8 cellular contexts compared by ENCODE assay signal in the genomic region with DNA sequence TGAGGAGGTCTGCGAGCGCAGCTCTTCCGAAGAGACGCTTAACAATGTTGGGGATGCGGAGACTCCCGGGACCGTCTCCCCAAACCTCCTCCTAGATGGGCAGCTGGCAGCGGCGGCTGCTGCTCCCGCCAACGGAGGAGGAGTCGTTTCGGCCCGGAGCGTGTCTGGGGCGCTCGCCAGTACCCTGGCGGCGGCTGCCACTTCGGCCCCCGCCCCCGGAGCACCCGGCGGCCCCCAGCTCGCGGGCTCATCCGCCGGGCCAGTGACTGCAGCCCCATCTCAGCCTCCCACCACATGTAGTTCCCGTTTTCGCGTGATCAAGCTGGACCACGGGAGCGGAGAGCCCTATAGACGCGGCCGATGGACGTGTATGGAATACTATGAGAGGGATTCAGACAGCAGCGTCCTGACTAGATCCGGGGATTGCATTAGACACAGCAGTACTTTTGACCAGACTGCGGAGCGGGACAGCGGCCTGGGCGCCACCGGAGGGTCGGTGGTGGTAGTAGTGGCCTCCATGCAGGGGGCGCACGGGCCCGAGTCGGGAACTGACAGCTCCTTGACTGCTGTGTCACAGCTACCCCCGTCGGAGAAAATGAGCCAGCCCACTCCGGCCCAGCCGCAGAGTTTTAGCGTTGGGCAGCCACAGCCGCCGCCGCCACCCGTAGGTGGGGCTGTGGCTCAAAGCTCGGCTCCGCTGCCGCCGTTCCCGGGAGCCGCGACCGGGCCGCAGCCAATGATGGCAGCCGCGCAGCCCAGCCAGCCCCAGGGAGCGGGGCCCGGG. TPM values are rescaled to one million over a fixed set of nuclear protein-coding genes. Genes with fewer than 3 reads are reported as not detected.
DNase-seq lines count a peak whose midpoint lies in the region; ATAC-seq and TF ChIP-seq lines count a peak whose summit lies in the region.

No MANE protein-coding gene starts in this region.

- peak overlapping the region; percentile 93 for H3K4me3 Mint-ChIP-seq in activated naive CD8-positive, alpha-beta T cell

- H3K27me3 Mint-ChIP-seq in activated naive CD8-positive, alpha-beta T cell: no peaks in the 10 kb centered on the region

- peak; percentile 65 for ATAC-seq in Right ventricle myocardium superior (ENCODE audit: poor library complexity)

- peaks cover 7% of the 10 kb centered on the region for H3K36me3 Mint-ChIP-seq in activated naive CD8-positive, alpha-beta T cell

- WGBS in HUES64: under 1% methylated on average over 71 of the region's 71 CpGs

- no peaks in the 10 kb centered on the region for H3K9me3 Mint-ChIP-seq in activated naive CD8-positive, alpha-beta T cell (ENCODE audit: low read depth)

- TF ChIP-seq CTCF in GM20000 (IDR thresholded peaks at IDR 0.05; ENCODE audit: extremely low read depth, missing control alignments) (peak; percentile 65), parathyroid adenoma (IDR thresholded peaks at IDR 0.05) (peak; percentile 63)

- H3K4me3 ChIP-seq in HUES64 (ENCODE audit: low read length): peak overlapping the region; percentile 93
- peak overlapping the region; percentile 84 for H3K4me3 ChIP-seq in SJCRH30
- H3K4me3 ChIP-seq in parathyroid adenoma (ENCODE audit: low read depth, low read length): peak overlapping the region; percentile 80

- H3K9ac ChIP-seq in HUES64 (ENCODE audit: low read depth, low read length) (peak overlapping the region; percentile 91), parathyroid adenoma (peak overlapping the region; percentile 95)

- no peak overlapping the region; the same call in 1 of the 2 replicates for H3K27ac ChIP-seq in HUES64 (ENCODE audit: low read depth, low read length)
- H3K27ac ChIP-seq in SJCRH30: peak overlapping the region; percentile 95
- peak overlapping the region; percentile 98 for H3K27ac ChIP-seq in parathyroid adenoma

- peak overlapping the region; percentile 84 for H3K4me2 ChIP-seq in parathyroid adenoma (ENCODE audit: low read length)

- H3K27me3 ChIP-seq in HUES64 (ENCODE audit: insufficient read depth, low read length) (no peaks in the 10 kb centered on the region), SJCRH30 (no peaks in the 10 kb centered on the region), parathyroid adenoma (ENCODE audit: control insufficient read depth, insufficient read depth, low read length) (no peaks in the 10 kb centered on the region)

- DNase-seq in D341Med (ENCODE audit: low spot score): peak; percentile 82
- DNase-seq in GM20000 (ENCODE audit: low spot score): peak; percentile 81
- peak; percentile 49 to 58 for DNase-seq in SJCRH30
- DNase-seq in Right ventricle myocardium superior: peak; percentile 85
- DNase-seq in ureter (ENCODE audit: low spot score): peak; percentile 84

- intact Hi-C loops in Right ventricle myocardium superior (cut with DNase I): loop anchor here (5.0 kb wide), 1 partner anchor 88 kb away; no protein-coding TSS in a partner anchor

- peak overlapping the region; percentile 93 for H3K27ac Mint-ChIP-seq in activated naive CD8-positive, alpha-beta T cell

- peak overlapping the region; percentile 95 for H2AFZ ChIP-seq in parathyroid adenoma

- H3K4me1 ChIP-seq in HUES64 (ENCODE audit: insufficient read depth, low read length) (peaks cover 42% of the 10 kb centered on the region), SJCRH30 (peaks cover 8% of the 10 kb centered on the region), parathyroid adenoma (peaks cover 9% of the 10 kb centered on the region)

- H3K9me3 ChIP-seq in HUES64 (ENCODE audit: insufficient read depth, low read depth, low read length): no peaks in the 10 kb centered on the region
- H3K9me3 ChIP-seq in SJCRH30 (replicated peaks): no peaks in the 10 kb centered on the region
- H3K9me3 ChIP-seq in parathyroid adenoma (ENCODE audit: control insufficient read depth, low read length): no peaks in the 10 kb centered on the region

- H3K36me3 ChIP-seq in HUES64 (ENCODE audit: insufficient read depth, low read length) (peaks cover 14% of the 10 kb centered on the region), SJCRH30 (peaks cover 37% of the 10 kb centered on the region), parathyroid adenoma (ENCODE audit: control insufficient read depth, insufficient read depth, low read length) (no peaks in the 10 kb centered on the region)

- peaks cover 31% of the 10 kb centered on the region for H3K79me2 ChIP-seq in parathyroid adenoma

- peaks cover 48% of the 10 kb centered on the region for H3K4me1 Mint-ChIP-seq in activated naive CD8-positive, alpha-beta T cell (ENCODE audit: low read depth)

RNA-seq across cellular contexts. Expression of gene TSC22D2, which starts 1.6 kb away (rescaled TPM):
- 18.3 TPM for polyA plus RNA-seq in HUES64 (2013, experiment 1 of 2)
- polyA plus RNA-seq in HUES64 (2013, experiment 2 of 2): 17.1 TPM
- 37.1 and 44.5 TPM in 2 replicates for total RNA-seq in SJCRH30 (2014; rRNA removed; shearing (Covaris generic))
- 15.9 TPM for total RNA-seq in Right ventricle myocardium superior
- 57.9 TPM for total RNA-seq in ureter
